Comparison of ENCODE assay signal across 17 cellular contexts in genomic region chr10:99740933-99741559, GRCh38.
"Had no signal": no experiment of that assay in that cellular context is flagged by ENCODE, and none has a peak within 500 bp of the region (broad histone marks: within the 10 kb centered on the region; RNA-seq: fewer than 3 reads in every experiment).

No MANE protein-coding gene starts in this region.

- H3K4me1 Mint-ChIP-seq: neural crest cell had no signal

- H3K27me3 ChIP-seq: dorsolateral prefrontal cortex, esophagus squamous epithelium, hepatocyte, pancreas had no signal

- DNase-seq: activated CD4-positive, alpha-beta T cell treated with anti-CD3 and anti-CD28 coated beads for 36 hours; activated CD8-positive, alpha-beta memory T cell treated with anti-CD3 and anti-CD28 coated beads, Interleukin-2, amount 50 U/mL, for 4 hours; activated CD8-positive, alpha-beta T cell treated with anti-CD3 and anti-CD28 coated beads for 36 hours; activated T-cell treated with anti-CD3 and anti-CD28 coated beads, Interleukin-2, amount 50 U/mL, for 72 hours; dorsolateral prefrontal cortex; esophagus squamous epithelium; left ventricle myocardium superior; mesendoderm; pancreas; retina; SK-N-SH; T-helper 1 cell; trophoblast cell; WERI-Rb-1 had no signal

- H3K27ac ChIP-seq: esophagus squamous epithelium, hepatocyte, pancreas, WERI-Rb-1 had no signal

- H3K27ac Mint-ChIP-seq: activated CD4-positive, alpha-beta T cell treated with anti-CD3 and anti-CD28 coated beads for 36 hours; activated CD8-positive, alpha-beta T cell treated with anti-CD3 and anti-CD28 coated beads for 36 hours; activated T-cell treated with anti-CD3 and anti-CD28 coated beads, Interleukin-2, amount 50 U/mL, for 72 hours; stimulated activated effector memory CD8-positive, alpha-beta T cell treated with anti-CD3 and anti-CD28 coated beads, Interleukin-12 subunit alpha, Interleukin-12 subunit beta, amount 100 ng/mL, for 72 hours had no signal

- H3K4me3 Mint-ChIP-seq: activated CD4-positive, alpha-beta T cell treated with anti-CD3 and anti-CD28 coated beads for 36 hours; activated CD8-positive, alpha-beta T cell treated with anti-CD3 and anti-CD28 coated beads for 36 hours; activated T-cell treated with anti-CD3 and anti-CD28 coated beads, Interleukin-2, amount 50 U/mL, for 72 hours; neural crest cell; stimulated activated effector memory CD8-positive, alpha-beta T cell treated with anti-CD3 and anti-CD28 coated beads, Interleukin-12 subunit alpha, Interleukin-12 subunit beta, amount 100 ng/mL, for 72 hours had no signal

- ATAC-seq: activated CD4-positive, alpha-beta T cell treated with anti-CD3 and anti-CD28 coated beads for 36 hours; activated CD8-positive, alpha-beta T cell treated with anti-CD3 and anti-CD28 coated beads for 36 hours; activated T-cell treated with anti-CD3 and anti-CD28 coated beads, Interleukin-2, amount 50 U/mL, for 72 hours; left ventricle myocardium superior; pancreas; stimulated activated effector memory CD8-positive, alpha-beta T cell treated with anti-CD3 and anti-CD28 coated beads, Interleukin-12 subunit alpha, Interleukin-12 subunit beta, amount 100 ng/mL, for 72 hours had no signal

- H3K27me3 Mint-ChIP-seq: activated CD4-positive, alpha-beta T cell treated with anti-CD3 and anti-CD28 coated beads for 36 hours; activated CD8-positive, alpha-beta T cell treated with anti-CD3 and anti-CD28 coated beads for 36 hours had no signal

- H3K4me2 ChIP-seq: hepatocyte, SK-N-SH had no signal

- H3K9ac ChIP-seq: SK-N-SH had no signal

- H2AFZ ChIP-seq: hepatocyte had no signal

- H3K9me3 ChIP-seq: pancreas had no signal

- H3K4me1 ChIP-seq: pancreas had no signal

- H3K9me2 ChIP-seq: SK-N-SH had no signal

- H3K4me3 ChIP-seq: dorsolateral prefrontal cortex, esophagus squamous epithelium, hepatocyte, pancreas had no signal
